In genomic region chr1:194445244-194445643, GRCh38 we compare ENCODE assay signal across 8 cellular contexts.
"Had no signal": no experiment of that assay in that cellular context is flagged by ENCODE, and none has a peak within 500 bp of the region (broad histone marks: within the 10 kb centered on the region; RNA-seq: fewer than 3 reads in every experiment).

No MANE protein-coding gene starts in this region.

- H3K4me3 ChIP-seq: GM12878 had no signal

- FAIRE-seq: G401.6, GM12878, GM12891, GM12892, GM18507, GM19239 had no signal

- DNase-seq: GDM1, GF-D8 had no signal

- ATAC-seq: GM12878 had no signal
